Comparison of ENCODE assay signal across 1 cellular context in the genomic region with DNA sequence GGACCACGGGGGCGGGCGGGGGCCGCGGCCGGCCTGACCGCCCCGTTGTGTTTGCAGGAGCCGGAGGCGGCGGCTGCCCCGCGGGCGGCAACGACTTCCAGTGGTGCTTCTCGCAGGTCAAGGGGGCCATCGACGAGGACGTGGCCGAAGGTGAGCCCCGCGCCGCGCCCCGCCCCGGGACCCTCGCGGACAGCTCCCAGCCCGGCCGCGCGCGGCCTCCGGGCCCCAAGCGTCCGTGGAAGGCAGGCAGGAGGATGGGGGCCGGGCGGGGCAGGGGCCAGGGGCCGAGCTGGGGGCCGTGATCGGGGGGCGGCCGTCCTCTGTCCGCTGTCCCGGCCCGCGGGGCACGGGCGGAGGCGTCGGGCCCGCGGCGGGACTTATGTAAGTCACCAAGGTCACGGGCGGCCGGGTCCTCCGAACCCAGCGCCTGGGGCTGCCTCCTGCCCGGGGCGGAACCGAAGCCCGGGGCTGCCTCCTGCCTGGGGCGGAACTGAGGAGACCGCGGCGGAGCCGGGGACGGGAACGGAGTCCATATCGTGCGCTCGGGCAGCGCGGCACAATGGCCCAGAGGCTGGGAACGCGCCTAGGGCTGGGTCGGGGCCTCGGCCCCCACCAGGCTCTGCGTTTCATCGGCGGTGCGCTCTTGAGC.
TF ChIP-seq lines count a peak whose summit lies in the region.

No MANE protein-coding gene starts in this region.

TF ChIP-seq in K562, 482 proteins besides CTCF, POLR2A, EP300 and RAD21 (continued from another document):
- TF ChIP-seq NELFE (IDR thresholded peaks at IDR 0.05; ENCODE audit: insufficient read depth, insufficient read length) = no peak
- no peak for TF ChIP-seq SNAPC5 (CRISPR knock-in tag; IDR thresholded peaks at IDR 0.05)
- TF ChIP-seq AFF4 (CRISPR knock-in tag; IDR thresholded peaks at IDR 0.05) = no peak
- TF ChIP-seq, protein P1, sequence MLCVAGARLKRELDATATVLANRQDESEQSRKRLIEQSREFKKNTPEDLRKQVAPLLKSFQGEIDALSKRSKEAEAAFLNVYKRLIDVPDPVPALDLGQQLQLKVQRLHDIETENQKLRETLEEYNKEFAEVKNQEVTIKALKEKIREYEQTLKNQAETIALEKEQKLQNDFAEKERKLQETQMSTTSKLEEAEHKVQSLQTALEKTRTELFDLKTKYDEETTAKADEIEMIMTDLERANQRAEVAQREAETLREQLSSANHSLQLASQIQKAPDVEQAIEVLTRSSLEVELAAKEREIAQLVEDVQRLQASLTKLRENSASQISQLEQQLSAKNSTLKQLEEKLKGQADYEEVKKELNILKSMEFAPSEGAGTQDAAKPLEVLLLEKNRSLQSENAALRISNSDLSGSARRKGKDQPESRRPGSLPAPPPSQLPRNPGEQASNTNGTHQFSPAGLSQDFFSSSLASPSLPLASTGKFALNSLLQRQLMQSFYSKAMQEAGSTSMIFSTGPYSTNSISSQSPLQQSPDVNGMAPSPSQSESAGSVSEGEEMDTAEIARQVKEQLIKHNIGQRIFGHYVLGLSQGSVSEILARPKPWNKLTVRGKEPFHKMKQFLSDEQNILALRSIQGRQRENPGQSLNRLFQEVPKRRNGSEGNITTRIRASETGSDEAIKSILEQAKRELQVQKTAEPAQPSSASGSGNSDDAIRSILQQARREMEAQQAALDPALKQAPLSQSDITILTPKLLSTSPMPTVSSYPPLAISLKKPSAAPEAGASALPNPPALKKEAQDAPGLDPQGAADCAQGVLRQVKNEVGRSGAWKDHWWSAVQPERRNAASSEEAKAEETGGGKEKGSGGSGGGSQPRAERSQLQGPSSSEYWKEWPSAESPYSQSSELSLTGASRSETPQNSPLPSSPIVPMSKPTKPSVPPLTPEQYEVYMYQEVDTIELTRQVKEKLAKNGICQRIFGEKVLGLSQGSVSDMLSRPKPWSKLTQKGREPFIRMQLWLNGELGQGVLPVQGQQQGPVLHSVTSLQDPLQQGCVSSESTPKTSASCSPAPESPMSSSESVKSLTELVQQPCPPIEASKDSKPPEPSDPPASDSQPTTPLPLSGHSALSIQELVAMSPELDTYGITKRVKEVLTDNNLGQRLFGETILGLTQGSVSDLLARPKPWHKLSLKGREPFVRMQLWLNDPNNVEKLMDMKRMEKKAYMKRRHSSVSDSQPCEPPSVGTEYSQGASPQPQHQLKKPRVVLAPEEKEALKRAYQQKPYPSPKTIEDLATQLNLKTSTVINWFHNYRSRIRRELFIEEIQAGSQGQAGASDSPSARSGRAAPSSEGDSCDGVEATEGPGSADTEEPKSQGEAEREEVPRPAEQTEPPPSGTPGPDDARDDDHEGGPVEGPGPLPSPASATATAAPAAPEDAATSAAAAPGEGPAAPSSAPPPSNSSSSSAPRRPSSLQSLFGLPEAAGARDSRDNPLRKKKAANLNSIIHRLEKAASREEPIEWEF (CRISPR knock-in tag; IDR thresholded peaks at IDR 0.05) = no peak
- TF ChIP-seq ZNF785 (CRISPR knock-in tag; IDR thresholded peaks at IDR 0.05) = no peak
- TF ChIP-seq HEY1 (CRISPR knock-in tag; IDR thresholded peaks at IDR 0.05; ENCODE audit: borderline replicate concordance) = no peak
- TF ChIP-seq MCM5 (IDR thresholded peaks at IDR 0.05; ENCODE audit: low read depth) = no peak
- peak; percentile 19; the same call in 1 of the 2 replicates for TF ChIP-seq PHF8 (IDR thresholded peaks at IDR 0.05; ENCODE audit: borderline replicate concordance, low read length)
- TF ChIP-seq ZFPM2 (CRISPR knock-in tag; IDR thresholded peaks at IDR 0.05) = no peak
- TF ChIP-seq TFAM (CRISPR knock-in tag; conservative IDR thresholded peaks at IDR 0.05) = no peak
- peak; percentile 31 for TF ChIP-seq TAF1 (IDR thresholded peaks at IDR 0.05; ENCODE audit: control insufficient read depth, extremely low read depth, insufficient read depth, low read length, severe bottlenecking)
- TF ChIP-seq SIN3A (IDR thresholded peaks at IDR 0.05; ENCODE audit: borderline replicate concordance in 2 of 2, control insufficient read depth in 1 of 2, low read depth in 2 of 2, low read length in 2 of 2) = 0 out of 4 replicates have a peak, but pooled peaks of 1 of the 2 experiments have one; percentile 47
- TF ChIP-seq JUNB (CRISPR knock-in tag; conservative IDR thresholded peaks at IDR 0.05) = no peak
- no peak; the same call in 1 of the 2 replicates for TF ChIP-seq ZBTB7A (IDR thresholded peaks at IDR 0.05; ENCODE audit: borderline replicate concordance, control insufficient read depth, low read depth, low read length)
- no peak for TF ChIP-seq HDAC1 (IDR thresholded peaks at IDR 0.05)
- TF ChIP-seq ZNF384 (IDR thresholded peaks at IDR 0.05; ENCODE audit: low read depth, low read length) = no peak
- no peak for TF ChIP-seq ZNF23 (CRISPR knock-in tag; IDR thresholded peaks at IDR 0.05)
- TF ChIP-seq ZNF444 (CRISPR knock-in tag; IDR thresholded peaks at IDR 0.05) = no peak
- TF ChIP-seq COPS2 (conservative IDR thresholded peaks at IDR 0.05) = no peak
- peak; percentile 51 for TF ChIP-seq ZFX (CRISPR knock-in tag; IDR thresholded peaks at IDR 0.05)
- TF ChIP-seq RBBP5 (IDR thresholded peaks at IDR 0.05; ENCODE audit: borderline replicate concordance, insufficient read depth, low read length, poor library complexity, severe bottlenecking) = peak; percentile 66
- no peak for TF ChIP-seq ZNF696 (CRISPR knock-in tag; conservative IDR thresholded peaks at IDR 0.05)
- TF ChIP-seq PML (IDR thresholded peaks at IDR 0.05; ENCODE audit: low read length) = no peak
- no peak for TF ChIP-seq HCFC1 (IDR thresholded peaks at IDR 0.05; ENCODE audit: low read depth, low read length)
- TF ChIP-seq CHD1 (IDR thresholded peaks at IDR 0.05; ENCODE audit: low read length) = peak; percentile 67
- no peak for TF ChIP-seq ZNF253 (CRISPR knock-in tag; conservative IDR thresholded peaks at IDR 0.05)
- TF ChIP-seq ZNF764 (CRISPR knock-in tag; IDR thresholded peaks at IDR 0.05; ENCODE audit: low read depth) = no peak
- TF ChIP-seq CHD4 (IDR thresholded peaks at IDR 0.05; ENCODE audit: insufficient read depth, insufficient replicate concordance, low read depth, low read length, poor library complexity, severe bottlenecking) = no peak
- TF ChIP-seq ZBTB5 (IDR thresholded peaks at IDR 0.05) = no peak
- no peak for TF ChIP-seq PTBP1 (IDR thresholded peaks at IDR 0.05; ENCODE audit: low read depth, low read length)
- no peak for TF ChIP-seq ELF2 (CRISPR knock-in tag; IDR thresholded peaks at IDR 0.05)
- TF ChIP-seq ZNF586 (CRISPR knock-in tag; conservative IDR thresholded peaks at IDR 0.05) = no peak
- TF ChIP-seq, protein P2, sequence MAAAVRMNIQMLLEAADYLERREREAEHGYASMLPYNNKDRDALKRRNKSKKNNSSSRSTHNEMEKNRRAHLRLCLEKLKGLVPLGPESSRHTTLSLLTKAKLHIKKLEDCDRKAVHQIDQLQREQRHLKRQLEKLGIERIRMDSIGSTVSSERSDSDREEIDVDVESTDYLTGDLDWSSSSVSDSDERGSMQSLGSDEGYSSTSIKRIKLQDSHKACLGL (CRISPR knock-in tag; IDR thresholded peaks at IDR 0.05; ENCODE audit: borderline replicate concordance, poor library complexity, severe bottlenecking) = no peak
- no peak for TF ChIP-seq ZNF551 (CRISPR knock-in tag; IDR thresholded peaks at IDR 0.05)
- TF ChIP-seq ZBTB34 (CRISPR knock-in tag; IDR thresholded peaks at IDR 0.05) = no peak
- no peak for TF ChIP-seq ZNF316 (IDR thresholded peaks at IDR 0.05)
- no peak for TF ChIP-seq ZNF436 (CRISPR knock-in tag; IDR thresholded peaks at IDR 0.05)
- TF ChIP-seq, protein P3, sequence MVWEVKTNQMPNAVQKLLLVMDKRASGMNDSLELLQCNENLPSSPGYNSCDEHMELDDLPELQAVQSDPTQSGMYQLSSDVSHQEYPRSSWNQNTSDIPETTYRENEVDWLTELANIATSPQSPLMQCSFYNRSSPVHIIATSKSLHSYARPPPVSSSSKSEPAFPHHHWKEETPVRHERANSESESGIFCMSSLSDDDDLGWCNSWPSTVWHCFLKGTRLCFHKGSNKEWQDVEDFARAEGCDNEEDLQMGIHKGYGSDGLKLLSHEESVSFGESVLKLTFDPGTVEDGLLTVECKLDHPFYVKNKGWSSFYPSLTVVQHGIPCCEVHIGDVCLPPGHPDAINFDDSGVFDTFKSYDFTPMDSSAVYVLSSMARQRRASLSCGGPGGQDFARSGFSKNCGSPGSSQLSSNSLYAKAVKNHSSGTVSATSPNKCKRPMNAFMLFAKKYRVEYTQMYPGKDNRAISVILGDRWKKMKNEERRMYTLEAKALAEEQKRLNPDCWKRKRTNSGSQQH (CRISPR knock-in tag; IDR thresholded peaks at IDR 0.05) = no peak
- no peak for TF ChIP-seq PRMT5 (CRISPR knock-in tag; IDR thresholded peaks at IDR 0.05)
- TF ChIP-seq PCBP2 (IDR thresholded peaks at IDR 0.05; ENCODE audit: low read depth, low read length, poor library complexity, severe bottlenecking) = no peak
- no peak for TF ChIP-seq ZKSCAN3 (CRISPR knock-in tag; IDR thresholded peaks at IDR 0.05)
- no peak for TF ChIP-seq ZNF12 (CRISPR knock-in tag; IDR thresholded peaks at IDR 0.05)
- no peak for TF ChIP-seq ZNF79 (CRISPR knock-in tag; IDR thresholded peaks at IDR 0.05; ENCODE audit: low read depth)
- TF ChIP-seq CREM (IDR thresholded peaks at IDR 0.05; ENCODE audit: low read depth) = no peak
- TF ChIP-seq GTF2E2 (tag; IDR thresholded peaks at IDR 0.05) = no peak
- TF ChIP-seq NBN (IDR thresholded peaks at IDR 0.05; ENCODE audit: low read depth) = no peak
- peak in 1 of 2 experiments; percentile 43; a peak in 1 of 4 replicates for TF ChIP-seq MLLT1 (IDR thresholded peaks at IDR 0.05)
- TF ChIP-seq MTA2 (IDR thresholded peaks at IDR 0.05; ENCODE audit: low read depth) = no peak
- no peak for TF ChIP-seq HMG20B (CRISPR knock-in tag; IDR thresholded peaks at IDR 0.05)
